In genomic region chr1:26035203-26035958, GRCh38 we compare ENCODE assay signal across 8 cellular contexts. TPM values are rescaled to one million over a fixed set of nuclear protein-coding genes. Genes with fewer than 3 reads are reported as not detected.
DNase-seq lines count a peak whose midpoint lies in the region; ATAC-seq, FAIRE-seq and TF ChIP-seq lines count a peak whose summit lies in the region.

No MANE protein-coding gene starts in this region.

- no peaks in the 10 kb centered on the region for H3K9me3 Mint-ChIP-seq in activated T-helper 1 cell treated with anti-CD3 and anti-CD28 coated beads, Interleukin-12 subunit alpha, Interleukin-12 subunit beta, Interleukin-2, Interleukin-4 antibody, amounts not matched to agents 30 ng/mL and 10 ng/mL and 1 ng/mL, durations not matched to agents 14 hours and 24 hours and 36 hours
- H3K9me3 Mint-ChIP-seq in naive B cell: no peaks in the 10 kb centered on the region

- DNase-seq in DMS114 treated with DMSO at 0.1 percent for 48 hours (lab: John Stamatoyannopoulos, UW; ENCODE audit: unreplicated experiment) (peak; percentile 88), RCC 7860 (ENCODE audit: low spot score) (peak; percentile 71), fibroblast of gingiva (ENCODE audit: low read depth) (peak; percentile 87), naive B cell (peak; percentile 91)
- peak; percentile 91 for DNase-seq in activated T-helper 1 cell treated with anti-CD3 and anti-CD28 coated beads, Interleukin-12 subunit alpha, Interleukin-12 subunit beta, Interleukin-2, Interleukin-4 antibody, amounts not matched to agents 30 ng/mL and 10 ng/mL and 1 ng/mL, durations not matched to agents 14 hours and 24 hours and 36 hours (ENCODE audit: low spot score)
- DNase-seq in stimulated activated CD8-positive, alpha-beta memory T cell treated with anti-CD3 and anti-CD28 coated beads, Interleukin-7, amount 100 ng/mL, for 48 hours (ENCODE audit: extremely low read depth in 1 of 2, low read depth in 1 of 2): peak; percentile 80 to 94

- peak overlapping the region; percentile 56 for H3K27ac Mint-ChIP-seq in activated T-helper 1 cell treated with anti-CD3 and anti-CD28 coated beads, Interleukin-12 subunit alpha, Interleukin-12 subunit beta, Interleukin-2, Interleukin-4 antibody, amounts not matched to agents 30 ng/mL and 10 ng/mL and 1 ng/mL, durations not matched to agents 14 hours and 24 hours and 36 hours
- peak overlapping the region; percentile 60 to 98 (median 88) for H3K27ac Mint-ChIP-seq in naive B cell

- H3K9ac ChIP-seq in KMS-11: peak overlapping the region; percentile 18; the same call in 1 of the 2 replicates

- H3K4me3 Mint-ChIP-seq in activated T-helper 1 cell treated with anti-CD3 and anti-CD28 coated beads, Interleukin-12 subunit alpha, Interleukin-12 subunit beta, Interleukin-2, Interleukin-4 antibody, amounts not matched to agents 30 ng/mL and 10 ng/mL and 1 ng/mL, durations not matched to agents 14 hours and 24 hours and 36 hours: peak overlapping the region; percentile 91
- H3K4me3 Mint-ChIP-seq in naive B cell: peak overlapping the region; percentile 95 to 98 (median 96)

- ATAC-seq in GM21723 (IDR thresholded peaks at IDR 0.05; ENCODE audit: unreplicated experiment) (peak; percentile 81), naive B cell (ENCODE audit: low read depth in 2 of 2) (peak; percentile 95 to 96)

- peak overlapping the region; percentile 97 for H3K4me3 ChIP-seq in KMS-11 (IDR thresholded peaks at IDR 0.05; ENCODE audit: insufficient read depth, low read depth, low read length)

- peak overlapping the region; percentile 100 for H2AFZ ChIP-seq in KMS-11 (ENCODE audit: low read depth)

- H3K27me3 Mint-ChIP-seq in activated T-helper 1 cell treated with anti-CD3 and anti-CD28 coated beads, Interleukin-12 subunit alpha, Interleukin-12 subunit beta, Interleukin-2, Interleukin-4 antibody, amounts not matched to agents 30 ng/mL and 10 ng/mL and 1 ng/mL, durations not matched to agents 14 hours and 24 hours and 36 hours (ENCODE audit: insufficient read depth): peaks cover 26% of the 10 kb centered on the region
- H3K27me3 Mint-ChIP-seq in naive B cell: peaks cover 17 to 57% (median 18%) of the 10 kb centered on the region in 3 donors

- no peaks in the 10 kb centered on the region for H4K20me1 ChIP-seq in KMS-11 (ENCODE audit: insufficient read depth)

- H3K36me3 Mint-ChIP-seq in activated T-helper 1 cell treated with anti-CD3 and anti-CD28 coated beads, Interleukin-12 subunit alpha, Interleukin-12 subunit beta, Interleukin-2, Interleukin-4 antibody, amounts not matched to agents 30 ng/mL and 10 ng/mL and 1 ng/mL, durations not matched to agents 14 hours and 24 hours and 36 hours (ENCODE audit: low read depth): no peaks in the 10 kb centered on the region
- no peaks in the 10 kb centered on the region for H3K36me3 Mint-ChIP-seq in naive B cell

- H3K27ac ChIP-seq in KMS-11: no peak overlapping the region

- H3K4me1 Mint-ChIP-seq in activated T-helper 1 cell treated with anti-CD3 and anti-CD28 coated beads, Interleukin-12 subunit alpha, Interleukin-12 subunit beta, Interleukin-2, Interleukin-4 antibody, amounts not matched to agents 30 ng/mL and 10 ng/mL and 1 ng/mL, durations not matched to agents 14 hours and 24 hours and 36 hours (ENCODE audit: low read depth): peaks cover 17% of the 10 kb centered on the region
- H3K4me1 Mint-ChIP-seq in naive B cell: peaks cover 7 to 21% (median 13%) of the 10 kb centered on the region in 3 donors

- H3K79me2 ChIP-seq in KMS-11 (ENCODE audit: insufficient read depth, low read depth): no peaks in the 10 kb centered on the region

- H3K36me3 ChIP-seq in KMS-11 (ENCODE audit: insufficient read depth): no peaks in the 10 kb centered on the region

- TF ChIP-seq CTCF in KMS-11 (conservative IDR thresholded peaks at IDR 0.05; ENCODE audit: low read depth, low read length): no peak

- no peaks in the 10 kb centered on the region for H3K4me1 ChIP-seq in KMS-11 (ENCODE audit: low read depth, poor library complexity, severe bottlenecking)

- FAIRE-seq in RCC 7860 (lab: Jason Lieb, UNC): peak; percentile 11

- peak overlapping the region; percentile 99 for H3K4me2 ChIP-seq in KMS-11

- H3K27me3 ChIP-seq in KMS-11 (ENCODE audit: insufficient read depth, low read depth): peaks cover 15% of the 10 kb centered on the region; the same call in 1 of the 2 replicates

- intact Hi-C loops in activated T-helper 1 cell treated with anti-CD3 and anti-CD28 coated beads, Interleukin-12 subunit alpha, Interleukin-12 subunit beta, Interleukin-2, Interleukin-4 antibody, amounts not matched to agents 30 ng/mL and 10 ng/mL and 1 ng/mL, durations not matched to agents 14 hours and 24 hours and 36 hours (cut with micrococcal nuclease): loop anchor here (1.0 to 5.0 kb wide), 5 partner anchors 70 to 382 kb away; partner anchors contain the start of genes AUNIP and PDIK1L

RNA-seq across cellular contexts. Expression of gene SLC30A2, which starts 10.5 kb away (rescaled TPM):
- not detected in 2 replicates for total RNA-seq in activated T-helper 1 cell treated with anti-CD3 and anti-CD28 coated beads, Interleukin-12 subunit alpha, Interleukin-12 subunit beta, Interleukin-2, Interleukin-4 antibody, amounts not matched to agents 30 ng/mL and 10 ng/mL and 1 ng/mL, durations not matched to agents 14 hours and 24 hours and 36 hours
- polyA plus RNA-seq in naive B cell (ENCODE audit: low read depth in 6 of 6): not detected

RNA-seq across cellular contexts. Expression of gene EXTL1, which starts 13.8 kb away (rescaled TPM):
- total RNA-seq in activated T-helper 1 cell treated with anti-CD3 and anti-CD28 coated beads, Interleukin-12 subunit alpha, Interleukin-12 subunit beta, Interleukin-2, Interleukin-4 antibody, amounts not matched to agents 30 ng/mL and 10 ng/mL and 1 ng/mL, durations not matched to agents 14 hours and 24 hours and 36 hours: 0.05 TPM in 1 of 2 replicates, not detected in the other
- polyA plus RNA-seq in naive B cell (ENCODE audit: low read depth in 6 of 6): not detected

RNA-seq across cellular contexts. Expression of gene TRIM63, which starts 32.0 kb away (rescaled TPM):
- not detected in 2 replicates for total RNA-seq in activated T-helper 1 cell treated with anti-CD3 and anti-CD28 coated beads, Interleukin-12 subunit alpha, Interleukin-12 subunit beta, Interleukin-2, Interleukin-4 antibody, amounts not matched to agents 30 ng/mL and 10 ng/mL and 1 ng/mL, durations not matched to agents 14 hours and 24 hours and 36 hours
- not detected for polyA plus RNA-seq in naive B cell (ENCODE audit: low read depth in 6 of 6)

RNA-seq across cellular contexts. Expression of gene PAFAH2, which starts 37.5 kb away (rescaled TPM):
- 8.0 and 9.0 TPM in 2 replicates for total RNA-seq in activated T-helper 1 cell treated with anti-CD3 and anti-CD28 coated beads, Interleukin-12 subunit alpha, Interleukin-12 subunit beta, Interleukin-2, Interleukin-4 antibody, amounts not matched to agents 30 ng/mL and 10 ng/mL and 1 ng/mL, durations not matched to agents 14 hours and 24 hours and 36 hours
- polyA plus RNA-seq in naive B cell (ENCODE audit: low read depth in 6 of 6): 1 to 10 TPM; 4.0 to 9.2 (median 7.7) TPM
